Comparison of ENCODE assay signal across 11 cellular contexts in the genomic region with DNA sequence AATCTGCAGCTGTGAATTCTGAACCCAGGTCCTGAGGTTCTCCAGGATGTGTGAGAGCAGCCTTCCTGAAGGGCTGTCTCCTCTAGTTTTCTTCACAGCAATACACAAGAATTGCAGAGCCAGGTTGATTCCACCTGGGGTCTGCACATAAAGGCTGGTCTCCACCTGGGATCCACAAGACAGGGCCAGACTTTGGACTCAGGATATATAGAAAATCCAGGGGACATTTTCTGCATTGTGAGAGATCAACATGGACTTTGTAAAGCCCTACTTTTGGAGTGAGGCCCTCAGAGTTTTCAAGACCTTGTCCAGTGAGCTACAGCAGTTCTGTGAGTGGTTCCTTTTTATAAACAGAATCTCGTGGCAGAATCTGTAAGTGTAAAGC. TPM values are rescaled to one million over a fixed set of nuclear protein-coding genes. Genes with fewer than 3 reads are reported as not detected.
DNase-seq lines count a peak whose midpoint lies in the region; ATAC-seq and TF ChIP-seq lines count a peak whose summit lies in the region.
"Had no signal": no experiment of that assay in that cellular context is flagged by ENCODE, and none has a peak within 500 bp of the region (broad histone marks: within the 10 kb centered on the region; RNA-seq: fewer than 3 reads in every experiment).

No MANE protein-coding gene starts in this region.

- no peaks in the 10 kb centered on the region for H3K27me3 Mint-ChIP-seq in activated CD4-positive, alpha-beta memory T cell treated with anti-CD3 and anti-CD28 coated beads for 36 hours

- ATAC-seq in HCT116, result no peak
- ATAC-seq in GM19328 (IDR thresholded peaks at IDR 0.05; ENCODE audit: unreplicated experiment), result no peak

- TF ChIP-seq CTCF in HCT116 (IDR thresholded peaks at IDR 0.05 in 2 of 3, conservative IDR thresholded peaks at IDR 0.05 in 1 of 3; ENCODE audit: borderline replicate concordance in 1 of 3, insufficient read depth in 1 of 3, low read depth in 2 of 3, low read length in 2 of 3), result no peak
- TF ChIP-seq CTCF in esophagus muscularis mucosa (IDR thresholded peaks at IDR 0.05), result no peak
- TF ChIP-seq CTCF in spleen (IDR thresholded peaks at IDR 0.05 in 8 of 11, conservative IDR thresholded peaks at IDR 0.05 in 3 of 11), result no peak
- TF ChIP-seq CTCF in BE2C (IDR thresholded peaks at IDR 0.05; ENCODE audit: low read depth, low read length), result no peak

- no peaks in the 10 kb centered on the region for H3K9me2 ChIP-seq in HCT116 (ENCODE audit: insufficient read depth)

- CTCF ChIA-PET in HCT116 (lab: Charles Lee), result no interaction called here
- CTCF ChIA-PET in activated CD4-positive, alpha-beta memory T cell treated with anti-CD3 and anti-CD28 coated beads for 36 hours (lab: Charles Lee), result interaction anchor here (1.9 kb wide), 1 partner anchor 11 kb away, joined by 13 read pairs; no protein-coding TSS in a partner anchor

- peak overlapping the region; percentile 6 for H3K4me2 ChIP-seq in HCT116 (ENCODE audit: low read length)

- WGBS in esophagus muscularis mucosa, result 18% methylated on average over 1 of the region's 1 CpG
- 8 to 38% (median 23%) methylated on average over 1 of the region's 1 CpG for WGBS in spleen, 5 donors

- H3K27ac Mint-ChIP-seq in activated CD4-positive, alpha-beta memory T cell treated with anti-CD3 and anti-CD28 coated beads for 36 hours, result peak overlapping the region; percentile 99

- TF ChIP-seq RAD21 in HCT116 (IDR thresholded peaks at IDR 0.05; ENCODE audit: low read depth), result no peak

- peak overlapping the region; percentile 90 for H3K4me3 Mint-ChIP-seq in activated CD4-positive, alpha-beta memory T cell treated with anti-CD3 and anti-CD28 coated beads for 36 hours

- TF ChIP-seq POLR2A in HCT116 (IDR thresholded peaks at IDR 0.05; ENCODE audit: borderline replicate concordance, extremely low read depth, insufficient read depth, insufficient read length) (no peak), esophagus muscularis mucosa (IDR thresholded peaks at IDR 0.05; ENCODE audit: low read depth) (no peak), spleen (IDR thresholded peaks at IDR 0.05) (no peak)

- H3K4me3 ChIP-seq in HCT116 (replicated peaks in 1 of 2; ENCODE audit: low read depth in 1 of 2, low read length in 2 of 2), result no peak overlapping the region
- H3K4me3 ChIP-seq in esophagus muscularis mucosa, result no peak overlapping the region
- peak overlapping the region in 1 of 8 donors; percentile 3 for H3K4me3 ChIP-seq in spleen
- H3K4me3 ChIP-seq in BE2C (ENCODE audit: low read depth, low read length), result no peak overlapping the region
- H3K4me3 ChIP-seq: heart right ventricle had no signal

- H3K79me2 ChIP-seq in HCT116 (ENCODE audit: insufficient read depth, low read length), result peaks cover 100% of the 10 kb centered on the region

- DNase-seq in HCT116 (ENCODE audit: low read depth, low spot score) (no peak), esophagus muscularis mucosa (ENCODE audit: extremely low spot score) (no peak), spleen (no peak), NCI-H2029 treated with DMSO at 0.1 percent for 48 hours (lab: John Stamatoyannopoulos, UW) (no peak), BE2C (no peak), occipital lobe (lab: John Stamatoyannopoulos, UW) (no peak)
- DNase-seq in activated CD4-positive, alpha-beta memory T cell treated with anti-CD3 and anti-CD28 coated beads for 36 hours, result no peak
- DNase-seq: NCI-H1417 treated with DMSO at 0.1 percent for 48 hours; stimulated activated naive CD4-positive, alpha-beta T cell had no signal

- peaks cover 82% of the 10 kb centered on the region for H3K4me1 Mint-ChIP-seq in activated CD4-positive, alpha-beta memory T cell treated with anti-CD3 and anti-CD28 coated beads for 36 hours (ENCODE audit: low read depth)

- H3K27me3 ChIP-seq in HCT116 (ENCODE audit: insufficient read depth, low read length) (no peaks in the 10 kb centered on the region), esophagus muscularis mucosa (no peaks in the 10 kb centered on the region), spleen (replicated peaks in 1 of 7) (no peaks in the 10 kb centered on the region), BE2C (no peaks in the 10 kb centered on the region)
- H3K27me3 ChIP-seq: heart right ventricle had no signal

- H3K4me1 ChIP-seq in HCT116 (ENCODE audit: control insufficient read depth in 1 of 2, insufficient read depth in 2 of 2, low read length in 2 of 2) (peaks cover 5 to 36% of the 10 kb centered on the region in 2 experiments; a peak in 3 of 4 replicates), esophagus muscularis mucosa (peaks cover 28 to 59% (median 57%) of the 10 kb centered on the region in 4 donors), spleen (peaks cover 47 to 97% (median 75%) of the 10 kb centered on the region in 6 donors), BE2C (no peaks in the 10 kb centered on the region; the same call in 1 of the 2 replicates)

- H2AFZ ChIP-seq in HCT116 (ENCODE audit: low read depth, low read length, poor library complexity, severe bottlenecking), result no peak overlapping the region

- H4K20me1 ChIP-seq in HCT116 (ENCODE audit: insufficient read depth), result no peaks in the 10 kb centered on the region

- POLR2A ChIA-PET in HCT116 (lab: Charles Lee), result no interaction called here
- POLR2A ChIA-PET in activated CD4-positive, alpha-beta memory T cell treated with anti-CD3 and anti-CD28 coated beads for 36 hours (lab: Charles Lee), result interaction anchor here (1.2 kb wide), 1 partner anchor 10 kb away, joined by 7 read pairs; no protein-coding TSS in a partner anchor

- no TSS peak for BruUV-seq in HCT116 (replicated peaks; lab: Mats Ljungman, UMichigan)

- TF ChIP-seq EP300 in esophagus muscularis mucosa (IDR thresholded peaks at IDR 0.05), result no peak

- no peaks in the 10 kb centered on the region for H3K9me3 Mint-ChIP-seq in activated CD4-positive, alpha-beta memory T cell treated with anti-CD3 and anti-CD28 coated beads for 36 hours

- peaks cover 83% of the 10 kb centered on the region for H3K36me3 Mint-ChIP-seq in activated CD4-positive, alpha-beta memory T cell treated with anti-CD3 and anti-CD28 coated beads for 36 hours

- H3K9me3 ChIP-seq in HCT116 (ENCODE audit: control insufficient read depth in 1 of 2, insufficient read depth in 1 of 2, low read depth in 1 of 2, low read length in 2 of 2) (peaks cover 0 to 9% of the 10 kb centered on the region in 2 experiments; a peak in 1 of 4 replicates), esophagus muscularis mucosa (no peaks in the 10 kb centered on the region), spleen (no peaks in the 10 kb centered on the region), BE2C (no peaks in the 10 kb centered on the region)
- H3K9me3 ChIP-seq: heart right ventricle had no signal

- intact Hi-C loops in HCT116 (cut with micrococcal nuclease), result loop anchor here (5.0 to 10.0 kb wide), 2 partner anchors 52 to 375 kb away; partner anchors contain the start of gene RUSF1
- intact Hi-C loops in activated CD4-positive, alpha-beta memory T cell treated with anti-CD3 and anti-CD28 coated beads for 36 hours (cut with micrococcal nuclease), result loop anchor here (1.0 to 5.0 kb wide), 2 partner anchors 8 to 703 kb away; no protein-coding TSS in a partner anchor
- intact Hi-C loops in esophagus muscularis mucosa (cut with DNase I), result loop anchor here (10.0 kb wide), 1 partner anchor 165 kb away; a partner anchor contains a TSS
- intact Hi-C loops in spleen (cut with DNase I; ENCODE audit: low total_unique reads), result no loop called here

- H3K9ac ChIP-seq in HCT116 (ENCODE audit: low read length), result no peak overlapping the region

- RAD21 ChIA-PET in HCT116 (lab: Charles Lee; ENCODE audit: low non-redundant PET in 1 of 2, low total read pairs in 2 of 2, uncharacterized antibody in 2 of 2, unreplicated experiment in 2 of 2), result no interaction called here

- peaks cover 8 to 53% of the 10 kb centered on the region in 2 experiments for H3K36me3 ChIP-seq in HCT116 (ENCODE audit: control insufficient read depth in 1 of 2, insufficient read depth in 2 of 2, low read length in 2 of 2)
- H3K36me3 ChIP-seq in esophagus muscularis mucosa, result peaks cover 0 to 7% (median 3%) of the 10 kb centered on the region in 4 donors
- peaks cover 0 to 78% (median 11%) of the 10 kb centered on the region in 6 donors for H3K36me3 ChIP-seq in spleen
- H3K36me3 ChIP-seq in BE2C, result peaks cover 14% of the 10 kb centered on the region; the same call in 1 of the 2 replicates

- no peak overlapping the region for H3K27ac ChIP-seq in HCT116 (ENCODE audit: low read depth, low read length)
- H3K27ac ChIP-seq in esophagus muscularis mucosa (replicated peaks in 1 of 4), result peak overlapping the region; percentile 31 to 64 (median 54)
- H3K27ac ChIP-seq in spleen, result peak overlapping the region in 7 of 8 donors; percentile 26 to 99 (median 58)

TF ChIP-seq in HCT116, 20 proteins besides CTCF, POLR2A, EP300 and RAD21:
- TF ChIP-seq, protein P1, sequence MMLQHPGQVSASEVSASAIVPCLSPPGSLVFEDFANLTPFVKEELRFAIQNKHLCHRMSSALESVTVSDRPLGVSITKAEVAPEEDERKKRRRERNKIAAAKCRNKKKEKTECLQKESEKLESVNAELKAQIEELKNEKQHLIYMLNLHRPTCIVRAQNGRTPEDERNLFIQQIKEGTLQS (IDR thresholded peaks at IDR 0.05), result no peak
- TF ChIP-seq YY1 (IDR thresholded peaks at IDR 0.05; ENCODE audit: extremely low read depth, insufficient replicate concordance, low read depth, low read length) (no peak), JUND (IDR thresholded peaks at IDR 0.05) (no peak), MAX (IDR thresholded peaks at IDR 0.05) (no peak), ZNF274 (IDR thresholded peaks at IDR 0.05; ENCODE audit: low read depth, low read length) (no peak), EZH2phosphoT487 (IDR thresholded peaks at IDR 0.05; ENCODE audit: borderline replicate concordance) (no peak)
TF ChIP-seq in HCT116: peak in this region for 0.

RNA-seq across cellular contexts. Expression of gene ZNF267, which starts 6.3 kb away (rescaled TPM):
- total RNA-seq in HCT116 (2021; ENCODE audit: unreplicated experiment) (15.9 TPM), esophagus muscularis mucosa (1 to 10 TPM; 6.1 to 9.1 (median 7.4) TPM), spleen (10 to 100 TPM; 33.3 to 50.6 (median 44.9) TPM), occipital lobe (12.5 TPM)
- polyA plus RNA-seq in HCT116 (2012), result 2.5 and 3.7 TPM in 2 replicates
- total RNA-seq in activated CD4-positive, alpha-beta memory T cell treated with anti-CD3 and anti-CD28 coated beads for 36 hours, result 10 to 100 TPM; 72.1 to 76.4 TPM
- polyA plus RNA-seq in spleen, result 10 to 100 TPM in 1 of 3 donors, 1 to 10 TPM in 2; 9.0 to 12.9 (median 9.7) TPM
- 1.7 TPM for polyA plus RNA-seq in BE2C (2012; ENCODE audit: insufficient read depth, insufficient read length, low read depth)
